In the genomic region with DNA sequence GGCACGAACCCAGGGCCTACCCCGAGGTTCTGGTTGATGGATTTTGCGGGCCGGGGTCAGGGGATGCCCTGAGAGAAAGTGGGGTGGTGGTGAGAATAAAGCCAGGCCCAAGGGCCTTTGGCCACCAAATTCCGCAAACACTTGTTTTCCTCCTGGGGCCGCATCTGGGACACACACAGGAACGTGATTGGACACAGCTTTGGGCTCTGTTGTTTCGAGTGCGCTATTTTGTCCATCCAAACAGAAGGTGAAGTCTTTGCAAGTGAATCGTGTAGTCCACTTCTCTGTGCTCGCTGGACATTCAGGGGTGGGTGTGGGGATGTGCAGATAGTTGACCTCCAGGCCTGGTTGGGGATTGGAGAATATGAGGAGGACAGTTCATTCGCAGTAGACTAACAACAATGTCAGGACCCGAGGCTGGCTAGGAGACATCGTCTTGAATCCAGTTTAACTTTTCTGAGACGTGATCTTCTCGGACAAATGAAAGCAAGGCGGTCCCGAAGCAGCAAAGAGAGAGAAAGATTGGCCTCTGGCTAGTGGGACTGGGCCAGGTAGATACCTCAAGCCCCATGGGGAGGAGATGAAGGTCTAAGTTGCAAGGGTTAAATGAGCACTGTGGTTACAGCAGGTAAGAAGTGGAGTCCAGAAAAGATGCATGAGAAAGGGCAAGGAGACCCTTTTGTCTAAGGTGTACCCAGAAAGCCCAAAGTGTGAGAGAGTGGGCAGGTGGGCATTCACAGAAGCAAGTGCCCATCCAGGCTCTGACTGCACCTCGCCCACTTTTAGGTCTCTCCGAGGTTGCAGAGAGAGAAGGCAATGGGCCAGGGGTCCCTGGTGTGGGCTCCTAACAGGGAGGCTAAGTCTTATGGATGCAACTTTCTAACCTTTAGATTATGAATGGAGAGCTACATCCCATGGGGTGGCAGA, we compare ENCODE assay signal across 1 cellular context.
TF ChIP-seq lines count a peak whose summit lies in the region.

No MANE protein-coding gene starts in this region.

TF ChIP-seq in HepG2, 621 proteins besides CTCF, POLR2A, EP300 and RAD21:
- TF ChIP-seq FIP1L1 (IDR thresholded peaks at IDR 0.05; ENCODE audit: borderline replicate concordance, insufficient read depth, low read depth, low read length) (no peak), EZH2 (conservative IDR thresholded peaks at IDR 0.05; ENCODE audit: low read depth, low read length) (peak; percentile 97)
